31 cellular contexts compared by ENCODE assay signal in the genomic region with DNA sequence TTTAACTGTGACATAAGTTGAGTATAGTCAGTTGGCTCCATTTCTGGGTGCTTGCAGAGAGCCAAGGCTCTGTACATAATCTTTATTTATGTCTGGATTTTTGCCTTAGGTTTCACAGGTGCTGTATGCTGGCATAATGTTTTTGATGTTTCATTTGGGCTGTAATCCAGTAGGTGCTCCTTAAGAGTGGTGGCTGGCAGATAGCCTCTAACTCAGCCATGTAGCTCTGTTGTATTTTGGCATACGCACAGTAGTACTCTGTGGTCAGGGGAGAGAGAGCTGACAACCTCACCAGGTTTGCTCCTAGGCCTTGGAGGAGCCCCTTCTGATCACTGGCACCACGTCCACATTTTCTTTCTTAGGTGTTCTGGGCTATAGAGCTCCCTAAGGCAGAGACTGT.
"Had no signal": no experiment of that assay in that cellular context is flagged by ENCODE, and none has a peak within 500 bp of the region (broad histone marks: within the 10 kb centered on the region; RNA-seq: fewer than 3 reads in every experiment).

No MANE protein-coding gene starts in this region.

- H3K27me3 ChIP-seq: brain microvascular endothelial cell, cardiac muscle cell had no signal

- H3K36me3 ChIP-seq: brain microvascular endothelial cell, cardiac muscle cell had no signal

- H3K4me3 ChIP-seq: cardiac muscle cell, K562, SK-N-MC had no signal

- H3K27ac ChIP-seq: brain microvascular endothelial cell, cardiac muscle cell, SK-N-MC had no signal

- FAIRE-seq: K562, TTC549 had no signal

- ATAC-seq: activated CD4-positive, alpha-beta T cell treated with anti-CD3 and anti-CD28 coated beads for 36 hours; activated T-helper 17 cell treated with anti-CD3 and anti-CD28 coated beads, Interleukin-2, amount 50 U/mL, for 72 hours; K562; Panc1; Right ventricle myocardium inferior; T-cell had no signal

- DNase-seq: activated B cell treated with CpG ODN at 0.5 μM for 24 hours; activated CD4-positive, alpha-beta memory T cell treated with anti-CD3 and anti-CD28 coated beads, Interleukin-2, amount 10 ng/mL, durations not matched to agents 7 days and 5 days; activated CD4-positive, alpha-beta T cell treated with anti-CD3 and anti-CD28 coated beads for 36 hours; activated CD4-positive, alpha-beta T cell treated with anti-CD3 and anti-CD28 coated beads, Interleukin-2, amount 50 U/mL, for 1 hour; activated gamma-delta T cell; activated naive CD4-positive, alpha-beta T cell treated with anti-CD3 and anti-CD28 coated beads for 36 hours; activated T-cell treated with anti-CD3 and anti-CD28 coated beads for 4 hours; activated T-cell treated with anti-CD3 and anti-CD28 coated beads, Interleukin-2, amount 50 U/mL, for 48 hours; amygdala; brain microvascular endothelial cell; Karpas-422; NCI-H1048; NCI-H1417 treated with DMSO at 0.1 percent for 48 hours; NCI-H1694 treated with DMSO at 0.1 percent for 48 hours; NCI-H2081 treated with DMSO at 0.1 percent for 48 hours; NCI-H226; NCI-H526; NCI-H774; NK-92 treated with Interleukin-12 subunit alpha and Interleukin-12 subunit beta, amount 100 ng/mL, for 24 hours; OCI-M1; RPMI8226; T-cell; T-helper 2 cell; T1000 had no signal
